ENCODE assay signal across 33 cellular contexts in genomic region chr7:149280151-149280550, GRCh38.
"Had no signal": no experiment of that assay in that cellular context is flagged by ENCODE, and none has a peak within 500 bp of the region (broad histone marks: within the 10 kb centered on the region; RNA-seq: fewer than 3 reads in every experiment).

No MANE protein-coding gene starts in this region.

- DNase-seq: activated B cell treated with CpG ODN at 0.5 μM for 24 hours; activated CD4-positive, alpha-beta memory T cell treated with anti-CD3 and anti-CD28 coated beads for 36 hours; activated CD4-positive, alpha-beta T cell treated with anti-CD3 and anti-CD28 coated beads for 4 hours; activated CD4-positive, alpha-beta T cell treated with anti-CD3 and anti-CD28 coated beads, Interleukin-2, amount 10 ng/mL, durations not matched to agents 24 days and 14 days; activated CD4-positive, alpha-beta T cell treated with anti-CD3 and anti-CD28 coated beads, Interleukin-2, amount 50 U/mL, for 1 hour; activated CD4-positive, alpha-beta T cell treated with anti-CD3 and anti-CD28 coated beads, Interleukin-2, amount 50 U/mL, for 4 hours; activated CD4-positive, CD25-positive, alpha-beta regulatory T cell treated with anti-CD3 and anti-CD28 coated beads, Interleukin-2, amount 50 U/mL, for 72 hours; activated CD8-positive, alpha-beta memory T cell treated with anti-CD3 and anti-CD28 coated beads, Interleukin-2, amount 50 U/mL, for 4 hours; activated CD8-positive, alpha-beta T cell treated with anti-CD3 and anti-CD28 coated beads for 36 hours; activated effector memory CD4-positive, alpha-beta T cell treated with anti-CD3 and anti-CD28 coated beads, Interleukin-2, amount 50 U/mL, for 16 hours; activated gamma-delta T cell treated with Interleukin-2 at 50 U/mL for 16 hours; activated naive CD4-positive, alpha-beta T cell; activated naive CD4-positive, alpha-beta T cell treated with anti-CD3 and anti-CD28 coated beads for 36 hours; activated naive CD4-positive, alpha-beta T cell treated with anti-CD3 and anti-CD28 coated beads, Interleukin-2, amount 50 U/mL, for 16 hours; activated T-cell treated with anti-CD3 and anti-CD28 coated beads for 4 hours; activated T-cell treated with anti-CD3 and anti-CD28 coated beads, Interleukin-2, amount 50 U/mL, for 1 hour; activated T-cell treated with anti-CD3 and anti-CD28 coated beads, Interleukin-2, amount 50 U/mL, for 4 hours; activated T-cell treated with anti-CD3 and anti-CD28 coated beads, Interleukin-2, amount 50 U/mL, for 72 hours; adrenal gland; amniotic stem cell; caudate nucleus; cerebellar nuclear complex; SW 1271; T-helper 1 cell; T-helper 2 cell; T-helper 9 cell had no signal

- H3K27me3 Mint-ChIP-seq: activated B cell treated with CpG ODN at 0.5 μM for 24 hours; activated CD4-positive, alpha-beta memory T cell treated with anti-CD3 and anti-CD28 coated beads for 36 hours; activated CD4-positive, alpha-beta T cell treated with anti-CD3 and anti-CD28 coated beads, Interleukin-2, amount 10 ng/mL, durations not matched to agents 24 days and 14 days; activated CD8-positive, alpha-beta T cell treated with anti-CD3 and anti-CD28 coated beads for 36 hours; activated T-helper 17 cell treated with anti-CD3 and anti-CD28 coated beads, Interleukin-2, amount 50 U/mL, for 72 hours; brain; central memory CD8-positive, alpha-beta T cell had no signal

- H3K27ac Mint-ChIP-seq: activated B cell treated with CpG ODN at 0.5 μM for 24 hours; activated CD4-positive, alpha-beta memory T cell treated with anti-CD3 and anti-CD28 coated beads for 36 hours; activated CD8-positive, alpha-beta T cell treated with anti-CD3 and anti-CD28 coated beads for 36 hours; activated naive CD4-positive, alpha-beta T cell treated with anti-CD3 and anti-CD28 coated beads for 36 hours; activated naive CD4-positive, alpha-beta T cell treated with anti-CD3 and anti-CD28 coated beads, Interleukin-2, amount 50 U/mL, for 72 hours; activated T-cell treated with anti-CD3 and anti-CD28 coated beads, Interleukin-2, amount 50 U/mL, for 72 hours; activated T-helper 1 cell treated with anti-CD3 and anti-CD28 coated beads, Interleukin-12 subunit alpha, Interleukin-12 subunit beta, Interleukin-2, Interleukin-4 antibody, amounts not matched to agents 30 ng/mL and 10 ng/mL and 1 ng/mL, durations not matched to agents 14 hours and 24 hours and 36 hours; brain; T-helper 1 cell treated with Interleukin-12 subunit alpha and Interleukin-12 subunit beta and Interleukin-4 antibody, amounts not matched to agents 30 μg/mL and 1 μg/mL, for 36 hours; T-helper 2 cell treated with Interferon-gamma antibody and Interleukin-4, amounts not matched to agents 5 μg/mL and 100 μg/mL, for 36 hours had no signal

- H3K4me3 Mint-ChIP-seq: activated B cell treated with CpG ODN at 0.5 μM for 24 hours; activated CD4-positive, alpha-beta memory T cell treated with anti-CD3 and anti-CD28 coated beads for 36 hours; activated CD4-positive, alpha-beta T cell treated with anti-CD3 and anti-CD28 coated beads, Interleukin-2, amount 10 ng/mL, durations not matched to agents 24 days and 14 days; activated CD8-positive, alpha-beta T cell treated with anti-CD3 and anti-CD28 coated beads for 36 hours; activated naive CD4-positive, alpha-beta T cell treated with anti-CD3 and anti-CD28 coated beads for 36 hours; activated T-cell treated with anti-CD3 and anti-CD28 coated beads, Interleukin-2, amount 50 U/mL, for 4 hours; activated T-cell treated with anti-CD3 and anti-CD28 coated beads, Interleukin-2, amount 50 U/mL, for 72 hours; activated T-helper 1 cell treated with anti-CD3 and anti-CD28 coated beads, Interleukin-12 subunit alpha, Interleukin-12 subunit beta, Interleukin-2, Interleukin-4 antibody, amounts not matched to agents 30 ng/mL and 10 ng/mL and 1 ng/mL, durations not matched to agents 14 hours and 24 hours and 36 hours; activated T-helper 17 cell treated with anti-CD3 and anti-CD28 coated beads, Interleukin-2, amount 50 U/mL, for 72 hours; brain; central memory CD8-positive, alpha-beta T cell; T-helper 1 cell treated with Interleukin-12 subunit alpha and Interleukin-12 subunit beta and Interleukin-4 antibody, amounts not matched to agents 30 μg/mL and 1 μg/mL, for 36 hours; T-helper 2 cell treated with Interferon-gamma antibody and Interleukin-4, amounts not matched to agents 5 μg/mL and 100 μg/mL, for 36 hours had no signal

- ATAC-seq: activated CD8-positive, alpha-beta T cell treated with anti-CD3 and anti-CD28 coated beads for 36 hours; activated naive CD4-positive, alpha-beta T cell treated with anti-CD3 and anti-CD28 coated beads, Interleukin-2, amount 50 U/mL, for 72 hours; activated T-cell treated with anti-CD3 and anti-CD28 coated beads, Interleukin-2, amount 50 U/mL, for 4 hours; activated T-cell treated with anti-CD3 and anti-CD28 coated beads, Interleukin-2, amount 50 U/mL, for 72 hours; activated T-helper 17 cell treated with anti-CD3 and anti-CD28 coated beads, Interleukin-2, amount 50 U/mL, for 72 hours had no signal

- H3K9me3 Mint-ChIP-seq: activated B cell treated with CpG ODN at 0.5 μM for 24 hours; activated CD4-positive, alpha-beta memory T cell treated with anti-CD3 and anti-CD28 coated beads for 36 hours; activated CD4-positive, alpha-beta T cell treated with anti-CD3 and anti-CD28 coated beads, Interleukin-2, amount 10 ng/mL, durations not matched to agents 24 days and 14 days; activated CD8-positive, alpha-beta T cell treated with anti-CD3 and anti-CD28 coated beads for 36 hours; activated naive CD4-positive, alpha-beta T cell treated with anti-CD3 and anti-CD28 coated beads for 36 hours; activated naive CD4-positive, alpha-beta T cell treated with anti-CD3 and anti-CD28 coated beads, Interleukin-2, amount 50 U/mL, for 72 hours; activated T-cell treated with anti-CD3 and anti-CD28 coated beads, Interleukin-2, amount 50 U/mL, for 4 hours; activated T-cell treated with anti-CD3 and anti-CD28 coated beads, Interleukin-2, amount 50 U/mL, for 72 hours; activated T-helper 1 cell treated with anti-CD3 and anti-CD28 coated beads, Interleukin-12 subunit alpha, Interleukin-12 subunit beta, Interleukin-2, Interleukin-4 antibody, amounts not matched to agents 30 ng/mL and 10 ng/mL and 1 ng/mL, durations not matched to agents 14 hours and 24 hours and 36 hours; activated T-helper 17 cell treated with anti-CD3 and anti-CD28 coated beads, Interleukin-2, amount 50 U/mL, for 72 hours; brain; central memory CD8-positive, alpha-beta T cell; T-helper 1 cell treated with Interleukin-12 subunit alpha and Interleukin-12 subunit beta and Interleukin-4 antibody, amounts not matched to agents 30 μg/mL and 1 μg/mL, for 36 hours; T-helper 2 cell treated with Interferon-gamma antibody and Interleukin-4, amounts not matched to agents 5 μg/mL and 100 μg/mL, for 36 hours had no signal
